16 cellular contexts compared by ENCODE assay signal in the genomic region with DNA sequence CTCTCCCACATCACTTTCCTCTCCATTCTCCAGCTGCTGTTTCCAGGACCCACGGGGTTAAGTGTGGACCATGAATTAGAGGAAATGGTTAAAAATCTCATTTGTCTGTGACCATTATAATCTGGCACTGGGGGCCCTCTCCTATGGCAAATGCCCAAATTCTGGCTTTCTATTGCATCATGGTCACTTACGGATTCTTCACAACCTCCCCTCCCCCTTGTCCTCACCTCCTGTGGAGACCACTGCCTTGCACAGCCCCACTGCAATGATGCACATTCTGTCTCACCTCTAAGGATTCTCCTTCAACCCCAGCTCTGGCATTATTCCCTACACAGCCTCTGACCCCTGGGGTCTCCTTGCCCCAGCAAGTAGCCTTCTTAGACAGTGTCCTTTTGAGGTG.
"Had no signal": no experiment of that assay in that cellular context is flagged by ENCODE, and none has a peak within 500 bp of the region (broad histone marks: within the 10 kb centered on the region; RNA-seq: fewer than 3 reads in every experiment).

No MANE protein-coding gene starts in this region.

- H2AFZ ChIP-seq: hepatocyte had no signal

- H3K4me1 Mint-ChIP-seq: activated naive CD4-positive, alpha-beta T cell treated with anti-CD3 and anti-CD28 coated beads, Interleukin-2, amount 50 U/mL, for 24 hours had no signal

- H3K4me1 ChIP-seq: gastroesophageal sphincter, lower lobe of right lung, testis had no signal

- H3K36me3 ChIP-seq: gastroesophageal sphincter, lower lobe of right lung had no signal

- H3K27me3 ChIP-seq: gastroesophageal sphincter, hepatocyte, testis had no signal

- H3K9me3 Mint-ChIP-seq: activated naive CD4-positive, alpha-beta T cell treated with anti-CD3 and anti-CD28 coated beads, Interleukin-2, amount 50 U/mL, for 24 hours; natural killer cell treated with Interleukin-12 subunit alpha and Interleukin-12 subunit beta and Interleukin-15 and Interleukin-18, amount 100 ng/mL, for 72 hours; stimulated activated naive CD8-positive, alpha-beta T cell treated with anti-CD3 and anti-CD28 coated beads, Interleukin-15, amount 100 ng/mL, for 72 hours had no signal

- H3K4me3 Mint-ChIP-seq: activated naive CD4-positive, alpha-beta T cell treated with anti-CD3 and anti-CD28 coated beads, Interleukin-2, amount 50 U/mL, for 24 hours; natural killer cell treated with Interleukin-12 subunit alpha and Interleukin-12 subunit beta and Interleukin-15 and Interleukin-18, amount 100 ng/mL, for 72 hours; stimulated activated naive CD8-positive, alpha-beta T cell treated with anti-CD3 and anti-CD28 coated beads, Interleukin-15, amount 100 ng/mL, for 72 hours; T-helper 17 cell had no signal

- ATAC-seq: gastroesophageal sphincter; natural killer cell treated with Interleukin-12 subunit alpha and Interleukin-12 subunit beta and Interleukin-15 and Interleukin-18, amount 100 ng/mL, for 72 hours; sciatic nerve; stimulated activated naive CD8-positive, alpha-beta T cell treated with anti-CD3 and anti-CD28 coated beads, Interleukin-15, amount 100 ng/mL, for 72 hours; T-helper 17 cell had no signal

- DNase-seq: activated CD4-positive, alpha-beta T cell treated with anti-CD3 and anti-CD28 coated beads, Interleukin-2, amount 50 U/mL, for 1 hour; activated effector memory CD4-positive, alpha-beta T cell treated with Interleukin-2 at 50 U/mL for 16 hours; activated T-cell treated with anti-CD3 and anti-CD28 coated beads, Interleukin-2, amount 50 U/mL, for 1 hour; caudate nucleus; effector memory CD4-positive, alpha-beta T cell; lower lobe of right lung; stimulated activated naive CD8-positive, alpha-beta T cell treated with anti-CD3 and anti-CD28 coated beads, Interleukin-15, amount 100 ng/mL, for 72 hours; T-helper 17 cell; testis had no signal

- H3K4me2 ChIP-seq: hepatocyte had no signal

- H3K36me3 Mint-ChIP-seq: activated naive CD4-positive, alpha-beta T cell treated with anti-CD3 and anti-CD28 coated beads, Interleukin-2, amount 50 U/mL, for 24 hours; natural killer cell treated with Interleukin-12 subunit alpha and Interleukin-12 subunit beta and Interleukin-15 and Interleukin-18, amount 100 ng/mL, for 72 hours had no signal

- H3K27ac Mint-ChIP-seq: activated naive CD4-positive, alpha-beta T cell treated with anti-CD3 and anti-CD28 coated beads, Interleukin-2, amount 50 U/mL, for 24 hours; natural killer cell treated with Interleukin-12 subunit alpha and Interleukin-12 subunit beta and Interleukin-15 and Interleukin-18, amount 100 ng/mL, for 72 hours; stimulated activated naive CD8-positive, alpha-beta T cell treated with anti-CD3 and anti-CD28 coated beads, Interleukin-15, amount 100 ng/mL, for 72 hours; T-helper 17 cell had no signal

- H3K27ac ChIP-seq: coronary artery, epithelial cell of prostate, gastroesophageal sphincter, hepatocyte, lower lobe of right lung, testis had no signal

- H3K4me3 ChIP-seq: coronary artery, gastroesophageal sphincter, hepatocyte, lower lobe of right lung, testis had no signal

- H3K9me3 ChIP-seq: gastroesophageal sphincter, lower lobe of right lung, testis had no signal
